Comparison of ENCODE assay signal across 9 cellular contexts in genomic region chr9:34675048-34675714, GRCh38. TPM values are rescaled to one million over a fixed set of nuclear protein-coding genes. Genes with fewer than 3 reads are reported as not detected.
DNase-seq lines count a peak whose midpoint lies in the region; ATAC-seq and TF ChIP-seq lines count a peak whose summit lies in the region.
"Had no signal": no experiment of that assay in that cellular context is flagged by ENCODE, and none has a peak within 500 bp of the region (broad histone marks: within the 10 kb centered on the region; RNA-seq: fewer than 3 reads in every experiment).

No MANE protein-coding gene starts in this region.

- H3K27ac Mint-ChIP-seq in T-cell, result no peak overlapping the region

- ATAC-seq in T-cell (replicated peaks in 1 of 4) (peak; percentile 63 to 82 (median 76)), HG03135 (IDR thresholded peaks at IDR 0.05; ENCODE audit: unreplicated experiment) (no peak)

- in situ Hi-C loops in astrocyte of the spinal cord (cut with HindIII; ENCODE audit: low sequenced_read_pairs), result no loop called here

- H3K9me3 Mint-ChIP-seq in T-cell, result peaks cover 0 to 4% (median 3%) of the 10 kb centered on the region in 3 donors

- H3K36me3 Mint-ChIP-seq in T-cell, result no peaks in the 10 kb centered on the region

- H3K4me1 Mint-ChIP-seq in T-cell, result peaks cover 0 to 13% (median 2%) of the 10 kb centered on the region in 3 donors

- POLR2A ChIA-PET in T-cell (lab: Charles Lee), result no interaction called here

- DNase-seq in NCI-H2171 treated with DMSO at 0.1 percent for 48 hours (lab: John Stamatoyannopoulos, UW), result peak; percentile 21
- DNase-seq in NCI-H2171 (lab: John Stamatoyannopoulos, UW), result no peak
- DNase-seq in NAMALWA (ENCODE audit: low spot score), result peak; percentile 87
- DNase-seq in T-cell, result peak in 26 of 34 experiments; percentile 15 to 55 (median 29)
- DNase-seq in astrocyte of the spinal cord (ENCODE audit: low read depth, low spot score), result peak; percentile 63
- peak; percentile 67 for DNase-seq in iris pigment epithelial cell (ENCODE audit: low read depth)
- peak in 2 of 3 donors; percentile 10 to 35 for DNase-seq in stimulated activated CD4-positive, alpha-beta T cell treated with anti-CD3 and anti-CD28 coated beads, TNF-alpha, amount 100 ng/mL, for 1 hour (ENCODE audit: low read depth in 3 of 3, low spot score in 1 of 3)

- H3K4me3 Mint-ChIP-seq in T-cell, result no peak overlapping the region

- no peaks in the 10 kb centered on the region for H3K27me3 Mint-ChIP-seq in T-cell

- CTCF ChIA-PET in T-cell (lab: Charles Lee), result interaction anchor here (1.2 to 1.5 kb wide), 2 partner anchors 27 kb away, joined by 3 to 5 read pairs; no protein-coding TSS in a partner anchor

- no peak overlapping the region for H3K4me3 ChIP-seq in astrocyte of the spinal cord (ENCODE audit: low read depth, low read length)
- H3K4me3 ChIP-seq: BLaER1 treated with 17β-estradiol and CSF1 and Interleukin-3, amounts not matched to agents 10 nM and 100 nM had no signal

- TF ChIP-seq CTCF in astrocyte of the spinal cord (IDR thresholded peaks at IDR 0.05; ENCODE audit: low read depth, low read length), result peak; percentile 96

RNA-seq across cellular contexts. Expression of gene CCL27, which starts 12.7 kb away (rescaled TPM):
- total RNA-seq in T-cell, result not detected

RNA-seq across cellular contexts. Expression of gene CCL19, which starts 15.9 kb away (rescaled TPM):
- not detected for total RNA-seq in T-cell

RNA-seq across cellular contexts. Expression of gene IL11RA, which starts 23.2 kb away (rescaled TPM):
- 100 to 1,000 TPM; 166 to 220 (median 180) TPM for total RNA-seq in T-cell

RNA-seq across cellular contexts. Expression of gene GALT, which starts 28.7 kb away (rescaled TPM):
- total RNA-seq in T-cell, result 100 to 1,000 TPM; 177 to 255 (median 215) TPM

RNA-seq across cellular contexts. Expression of gene CCL21, which starts 34.8 kb away (rescaled TPM):
- total RNA-seq in T-cell, result under 1 TPM in 2 of 5 donors, not detected in 3; 0.32 to 0.60 TPM
